In the genomic region with DNA sequence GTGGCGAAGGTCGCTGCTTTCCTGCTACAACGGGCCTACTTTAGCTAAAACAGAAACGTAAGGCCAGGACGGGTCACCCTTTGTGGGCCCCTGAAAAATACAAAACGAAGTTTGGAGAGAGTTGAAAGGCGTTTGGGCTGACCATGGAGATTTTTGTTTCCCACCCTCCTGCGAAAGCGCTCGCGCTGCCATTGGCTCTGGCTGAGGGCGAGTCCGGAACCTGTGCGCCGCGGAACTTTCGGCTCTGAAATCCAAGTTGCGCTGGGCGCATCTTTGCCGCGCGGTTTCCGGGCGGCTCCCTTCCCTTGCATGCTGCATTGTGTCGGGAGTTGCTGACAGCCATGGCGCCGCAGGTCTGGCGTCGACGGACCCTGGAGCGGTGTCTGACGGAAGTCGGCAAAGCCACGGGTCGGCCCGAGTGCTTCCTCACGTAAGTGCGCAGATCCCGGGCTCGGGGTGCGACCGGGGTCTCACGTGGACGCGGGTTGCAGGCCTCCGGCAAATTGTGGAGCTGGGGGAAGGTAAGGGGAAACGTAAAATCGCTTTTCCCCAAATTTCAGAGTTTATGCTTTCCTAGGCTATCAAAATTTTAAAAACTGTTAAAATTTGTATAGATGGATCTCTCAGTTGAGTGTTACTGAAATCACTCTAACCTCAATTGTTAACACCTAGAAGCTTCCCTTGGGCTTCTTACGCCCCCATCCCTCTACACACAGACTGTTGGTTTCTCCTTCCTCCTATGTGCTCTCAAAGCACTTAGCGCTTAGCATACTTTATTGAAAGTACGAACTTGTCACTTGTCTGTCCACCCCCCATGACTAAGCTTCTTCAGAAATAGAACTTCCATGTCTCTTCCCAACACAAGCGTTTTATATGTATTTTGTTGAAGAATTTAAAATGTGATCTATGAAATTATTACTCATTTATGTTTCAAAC, we compare ENCODE assay signal across 2 cellular contexts.
TF ChIP-seq lines count a peak whose summit lies in the region.

A gene with protein sequence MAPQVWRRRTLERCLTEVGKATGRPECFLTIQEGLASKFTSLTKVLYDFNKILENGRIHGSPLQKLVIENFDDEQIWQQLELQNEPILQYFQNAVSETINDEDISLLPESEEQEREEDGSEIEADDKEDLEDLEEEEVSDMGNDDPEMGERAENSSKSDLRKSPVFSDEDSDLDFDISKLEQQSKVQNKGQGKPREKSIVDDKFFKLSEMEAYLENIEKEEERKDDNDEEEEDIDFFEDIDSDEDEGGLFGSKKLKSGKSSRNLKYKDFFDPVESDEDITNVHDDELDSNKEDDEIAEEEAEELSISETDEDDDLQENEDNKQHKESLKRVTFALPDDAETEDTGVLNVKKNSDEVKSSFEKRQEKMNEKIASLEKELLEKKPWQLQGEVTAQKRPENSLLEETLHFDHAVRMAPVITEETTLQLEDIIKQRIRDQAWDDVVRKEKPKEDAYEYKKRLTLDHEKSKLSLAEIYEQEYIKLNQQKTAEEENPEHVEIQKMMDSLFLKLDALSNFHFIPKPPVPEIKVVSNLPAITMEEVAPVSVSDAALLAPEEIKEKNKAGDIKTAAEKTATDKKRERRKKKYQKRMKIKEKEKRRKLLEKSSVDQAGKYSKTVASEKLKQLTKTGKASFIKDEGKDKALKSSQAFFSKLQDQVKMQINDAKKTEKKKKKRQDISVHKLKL (plus strand): TSS at position 310 of the 936 bp plus-strand sequence. CDS start 32 bp downstream, at position 342.

TF ChIP-seq in IMR-90, 13 proteins besides CTCF, POLR2A, EP300 and RAD21:
- TF ChIP-seq SMC3 (IDR thresholded peaks at IDR 0.05; ENCODE audit: low read depth, low read length), result no peak
- TF ChIP-seq, protein P1, sequence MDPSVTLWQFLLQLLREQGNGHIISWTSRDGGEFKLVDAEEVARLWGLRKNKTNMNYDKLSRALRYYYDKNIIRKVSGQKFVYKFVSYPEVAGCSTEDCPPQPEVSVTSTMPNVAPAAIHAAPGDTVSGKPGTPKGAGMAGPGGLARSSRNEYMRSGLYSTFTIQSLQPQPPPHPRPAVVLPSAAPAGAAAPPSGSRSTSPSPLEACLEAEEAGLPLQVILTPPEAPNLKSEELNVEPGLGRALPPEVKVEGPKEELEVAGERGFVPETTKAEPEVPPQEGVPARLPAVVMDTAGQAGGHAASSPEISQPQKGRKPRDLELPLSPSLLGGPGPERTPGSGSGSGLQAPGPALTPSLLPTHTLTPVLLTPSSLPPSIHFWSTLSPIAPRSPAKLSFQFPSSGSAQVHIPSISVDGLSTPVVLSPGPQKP (IDR thresholded peaks at IDR 0.05; ENCODE audit: borderline replicate concordance, low read depth, low read length), result no peak
- 0 out of 2 replicates have a peak, but pooled peaks have one; percentile 12 for TF ChIP-seq FOS (IDR thresholded peaks at IDR 0.05; ENCODE audit: low read depth, low read length)
- no peak for TF ChIP-seq CEBPB (IDR thresholded peaks at IDR 0.05; ENCODE audit: low read depth, low read length)
- no peak for TF ChIP-seq MAFK (IDR thresholded peaks at IDR 0.05; ENCODE audit: low read depth, low read length)
- no peak for TF ChIP-seq NFE2L2 (IDR thresholded peaks at IDR 0.05; ENCODE audit: low read depth, low read length)
- TF ChIP-seq BHLHE40 (IDR thresholded peaks at IDR 0.05; ENCODE audit: low read depth, low read length), result peak; percentile 17; the same call in 1 of the 2 replicates
- TF ChIP-seq RFX5 (IDR thresholded peaks at IDR 0.05; ENCODE audit: low read depth, low read length), result no peak
- TF ChIP-seq RCOR1 (IDR thresholded peaks at IDR 0.05; ENCODE audit: insufficient replicate concordance, low read length), result peak; percentile 40
- no peak; the same call in none of the 2 replicates for TF ChIP-seq CHD1 (IDR thresholded peaks at IDR 0.05; ENCODE audit: low read depth, low read length)
- peak; percentile 99 for TF ChIP-seq MXI1 (IDR thresholded peaks at IDR 0.05; ENCODE audit: borderline replicate concordance, low read depth, low read length)
- TF ChIP-seq MAZ (IDR thresholded peaks at IDR 0.05; ENCODE audit: borderline replicate concordance, low read depth, low read length), result peak; percentile 46; the same call in 1 of the 2 replicates
- TF ChIP-seq, protein P2, sequence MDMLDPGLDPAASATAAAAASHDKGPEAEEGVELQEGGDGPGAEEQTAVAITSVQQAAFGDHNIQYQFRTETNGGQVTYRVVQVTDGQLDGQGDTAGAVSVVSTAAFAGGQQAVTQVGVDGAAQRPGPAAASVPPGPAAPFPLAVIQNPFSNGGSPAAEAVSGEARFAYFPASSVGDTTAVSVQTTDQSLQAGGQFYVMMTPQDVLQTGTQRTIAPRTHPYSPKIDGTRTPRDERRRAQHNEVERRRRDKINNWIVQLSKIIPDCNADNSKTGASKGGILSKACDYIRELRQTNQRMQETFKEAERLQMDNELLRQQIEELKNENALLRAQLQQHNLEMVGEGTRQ (IDR thresholded peaks at IDR 0.05; ENCODE audit: low read depth, low read length), result no peak

TF ChIP-seq in PFSK-1, 5 proteins besides CTCF, POLR2A, EP300 and RAD21:
- TF ChIP-seq TAF1 (IDR thresholded peaks at IDR 0.05; ENCODE audit: borderline replicate concordance, insufficient read depth, low read length) (peak; percentile 90), SIN3A (IDR thresholded peaks at IDR 0.05; ENCODE audit: borderline replicate concordance, insufficient read depth, low read length) (0 out of 2 replicates have a peak, but pooled peaks have one; percentile 16), POLR2AphosphoS5 (IDR thresholded peaks at IDR 0.05; ENCODE audit: low read depth, low read length) (peak; percentile 83; the same call in 1 of the 2 replicates), FOXP2 (optimal IDR thresholded peaks at IDR 0.05; ENCODE audit: borderline replicate concordance, extremely low read depth, extremely low read length, insufficient read depth) (peak; percentile 39)
- TF ChIP-seq, protein P3, sequence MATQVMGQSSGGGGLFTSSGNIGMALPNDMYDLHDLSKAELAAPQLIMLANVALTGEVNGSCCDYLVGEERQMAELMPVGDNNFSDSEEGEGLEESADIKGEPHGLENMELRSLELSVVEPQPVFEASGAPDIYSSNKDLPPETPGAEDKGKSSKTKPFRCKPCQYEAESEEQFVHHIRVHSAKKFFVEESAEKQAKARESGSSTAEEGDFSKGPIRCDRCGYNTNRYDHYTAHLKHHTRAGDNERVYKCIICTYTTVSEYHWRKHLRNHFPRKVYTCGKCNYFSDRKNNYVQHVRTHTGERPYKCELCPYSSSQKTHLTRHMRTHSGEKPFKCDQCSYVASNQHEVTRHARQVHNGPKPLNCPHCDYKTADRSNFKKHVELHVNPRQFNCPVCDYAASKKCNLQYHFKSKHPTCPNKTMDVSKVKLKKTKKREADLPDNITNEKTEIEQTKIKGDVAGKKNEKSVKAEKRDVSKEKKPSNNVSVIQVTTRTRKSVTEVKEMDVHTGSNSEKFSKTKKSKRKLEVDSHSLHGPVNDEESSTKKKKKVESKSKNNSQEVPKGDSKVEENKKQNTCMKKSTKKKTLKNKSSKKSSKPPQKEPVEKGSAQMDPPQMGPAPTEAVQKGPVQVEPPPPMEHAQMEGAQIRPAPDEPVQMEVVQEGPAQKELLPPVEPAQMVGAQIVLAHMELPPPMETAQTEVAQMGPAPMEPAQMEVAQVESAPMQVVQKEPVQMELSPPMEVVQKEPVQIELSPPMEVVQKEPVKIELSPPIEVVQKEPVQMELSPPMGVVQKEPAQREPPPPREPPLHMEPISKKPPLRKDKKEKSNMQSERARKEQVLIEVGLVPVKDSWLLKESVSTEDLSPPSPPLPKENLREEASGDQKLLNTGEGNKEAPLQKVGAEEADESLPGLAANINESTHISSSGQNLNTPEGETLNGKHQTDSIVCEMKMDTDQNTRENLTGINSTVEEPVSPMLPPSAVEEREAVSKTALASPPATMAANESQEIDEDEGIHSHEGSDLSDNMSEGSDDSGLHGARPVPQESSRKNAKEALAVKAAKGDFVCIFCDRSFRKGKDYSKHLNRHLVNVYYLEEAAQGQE (IDR thresholded peaks at IDR 0.05; ENCODE audit: insufficient read depth in 1 of 2, low read depth in 2 of 2, low read length in 2 of 2), result no peak
